Comparison of ENCODE assay signal across 9 cellular contexts in the genomic region with DNA sequence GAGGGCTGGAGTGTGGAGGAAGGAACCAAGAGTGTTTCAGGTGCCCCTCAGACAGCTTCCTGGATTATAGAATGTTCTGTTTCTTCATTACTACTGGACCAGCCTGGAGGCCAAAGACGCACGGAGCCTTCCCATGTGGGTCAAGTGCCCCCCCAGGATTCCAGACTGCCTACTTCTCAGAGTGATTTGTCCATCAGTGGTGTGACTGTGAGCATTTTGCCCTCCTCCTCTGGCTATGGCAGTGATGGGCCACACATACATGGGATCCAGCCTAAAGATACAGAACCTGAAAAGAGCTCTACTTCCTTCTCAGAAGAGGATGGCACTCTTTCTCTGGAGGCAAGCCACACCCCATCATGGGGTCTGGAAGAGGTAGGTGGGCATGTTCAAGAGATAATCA.
DNase-seq lines count a peak whose midpoint lies in the region; ATAC-seq and TF ChIP-seq lines count a peak whose summit lies in the region.
"Had no signal": no experiment of that assay in that cellular context is flagged by ENCODE, and none has a peak within 500 bp of the region (broad histone marks: within the 10 kb centered on the region; RNA-seq: fewer than 3 reads in every experiment).

No MANE protein-coding gene starts in this region.

- H3K27me3 ChIP-seq in layer of hippocampus (ENCODE audit: control insufficient read depth, insufficient read depth, low read length) = no peaks in the 10 kb centered on the region
- no peaks in the 10 kb centered on the region for H3K27me3 ChIP-seq in transverse colon

- no peak for TF ChIP-seq EP300 in transverse colon (IDR thresholded peaks at IDR 0.05; ENCODE audit: low read depth)

- intact Hi-C loops in activated CD8-positive, alpha-beta T cell treated with anti-CD3 and anti-CD28 coated beads for 36 hours (cut with micrococcal nuclease) = no loop called here
- intact Hi-C loops in activated T-helper 1 cell treated with anti-CD3 and anti-CD28 coated beads, Interleukin-12 subunit alpha, Interleukin-12 subunit beta, Interleukin-2, Interleukin-4 antibody, amounts not matched to agents 30 ng/mL and 10 ng/mL and 1 ng/mL, durations not matched to agents 14 hours and 24 hours and 36 hours (cut with micrococcal nuclease) = loop anchor here (1.0 kb wide), 1 partner anchor 11 kb away; no protein-coding TSS in a partner anchor
- intact Hi-C loops in transverse colon (cut with DNase I; ENCODE audit: low total_unique reads) = loop anchor here (5.0 kb wide), 1 partner anchor 162 kb away; no protein-coding TSS in a partner anchor

- H3K4me1 ChIP-seq in transverse colon = peaks cover 4 to 59% (median 27%) of the 10 kb centered on the region in 4 donors

- in situ Hi-C loops in transverse colon (cut with MboI; ENCODE audit: low pct_ligation_motif_present in 1 of 4, low pct_unique_long_range_greater_than_20kb in 1 of 4, low sequenced_read_pairs in 3 of 4) = loop anchor here in 3 of 4 donors (10.0 kb wide), 2 partner anchors 75 to 165 kb away; no protein-coding TSS in a partner anchor

- H3K27ac ChIP-seq in layer of hippocampus (ENCODE audit: low read depth, low read length) = peak overlapping the region; percentile 49
- peak overlapping the region; percentile 78 to 88 (median 84) for H3K27ac ChIP-seq in transverse colon

- H3K36me3 ChIP-seq in transverse colon = no peaks in the 10 kb centered on the region

- POLR2A ChIA-PET in activated CD8-positive, alpha-beta T cell treated with anti-CD3 and anti-CD28 coated beads for 36 hours (lab: Charles Lee) = interaction anchor here (1.4 kb wide), 1 partner anchor 76 kb away, joined by 3 read pairs; no protein-coding TSS in a partner anchor
- POLR2A ChIA-PET in activated CD8-positive, alpha-beta T cell treated with anti-CD3 and anti-CD28 coated beads, Interleukin-2, amount 10 ng/mL, durations not matched to agents 7 days and 5 days (lab: Charles Lee) = interaction anchor here (0.6 to 1.3 kb wide), 2 partner anchors 11 to 77 kb away, joined by 3 read pairs; no protein-coding TSS in a partner anchor

- peak overlapping the region; percentile 74 for H3K27ac Mint-ChIP-seq in activated CD8-positive, alpha-beta T cell treated with anti-CD3 and anti-CD28 coated beads for 36 hours
- H3K27ac Mint-ChIP-seq in activated CD8-positive, alpha-beta T cell treated with anti-CD3 and anti-CD28 coated beads, Interleukin-2, amount 10 ng/mL, durations not matched to agents 7 days and 5 days = no peak overlapping the region
- H3K27ac Mint-ChIP-seq in activated T-helper 1 cell treated with anti-CD3 and anti-CD28 coated beads, Interleukin-12 subunit alpha, Interleukin-12 subunit beta, Interleukin-2, Interleukin-4 antibody, amounts not matched to agents 30 ng/mL and 10 ng/mL and 1 ng/mL, durations not matched to agents 14 hours and 24 hours and 36 hours = peak overlapping the region; percentile 49

- 60% methylated on average over 2 of the region's 2 CpGs; no CpG with 5 or more reads in 1 of the 2 donors for WGBS in transverse colon (ENCODE audit: low coverage in 1 of 2), 2 donors

- H3K9me3 Mint-ChIP-seq in activated CD8-positive, alpha-beta T cell treated with anti-CD3 and anti-CD28 coated beads for 36 hours = no peaks in the 10 kb centered on the region
- no peaks in the 10 kb centered on the region for H3K9me3 Mint-ChIP-seq in activated CD8-positive, alpha-beta T cell treated with anti-CD3 and anti-CD28 coated beads, Interleukin-2, amount 10 ng/mL, durations not matched to agents 7 days and 5 days (ENCODE audit: insufficient read depth)
- H3K9me3 Mint-ChIP-seq in activated T-helper 1 cell treated with anti-CD3 and anti-CD28 coated beads, Interleukin-12 subunit alpha, Interleukin-12 subunit beta, Interleukin-2, Interleukin-4 antibody, amounts not matched to agents 30 ng/mL and 10 ng/mL and 1 ng/mL, durations not matched to agents 14 hours and 24 hours and 36 hours = no peaks in the 10 kb centered on the region

- H3K4me3 ChIP-seq in transverse colon = no peak overlapping the region

- TF ChIP-seq POLR2A in transverse colon (IDR thresholded peaks at IDR 0.05) = no peak

- ATAC-seq in activated CD8-positive, alpha-beta T cell treated with anti-CD3 and anti-CD28 coated beads for 36 hours = no peak
- no peak for ATAC-seq in activated CD8-positive, alpha-beta T cell treated with anti-CD3 and anti-CD28 coated beads, Interleukin-2, amount 10 ng/mL, durations not matched to agents 7 days and 5 days
- no peak for ATAC-seq in HG02884 (IDR thresholded peaks at IDR 0.05; ENCODE audit: unreplicated experiment)
- ATAC-seq: HCT116 had no signal

- H3K4me1 Mint-ChIP-seq in activated CD8-positive, alpha-beta T cell treated with anti-CD3 and anti-CD28 coated beads for 36 hours (ENCODE audit: low read depth) = peaks cover 74% of the 10 kb centered on the region
- peaks cover 44% of the 10 kb centered on the region for H3K4me1 Mint-ChIP-seq in activated CD8-positive, alpha-beta T cell treated with anti-CD3 and anti-CD28 coated beads, Interleukin-2, amount 10 ng/mL, durations not matched to agents 7 days and 5 days (ENCODE audit: low read depth)
- peaks cover 77% of the 10 kb centered on the region for H3K4me1 Mint-ChIP-seq in activated T-helper 1 cell treated with anti-CD3 and anti-CD28 coated beads, Interleukin-12 subunit alpha, Interleukin-12 subunit beta, Interleukin-2, Interleukin-4 antibody, amounts not matched to agents 30 ng/mL and 10 ng/mL and 1 ng/mL, durations not matched to agents 14 hours and 24 hours and 36 hours (ENCODE audit: low read depth)

- no peaks in the 10 kb centered on the region for H3K9me3 ChIP-seq in transverse colon

- CTCF ChIA-PET in activated CD8-positive, alpha-beta T cell treated with anti-CD3 and anti-CD28 coated beads for 36 hours (lab: Charles Lee) = interaction anchor here (0.8 to 2.3 kb wide), 8 partner anchors 9 to 171 kb away, joined by 3 to 14 read pairs (median 4); no protein-coding TSS in a partner anchor
- CTCF ChIA-PET in activated CD8-positive, alpha-beta T cell treated with anti-CD3 and anti-CD28 coated beads, Interleukin-2, amount 10 ng/mL, durations not matched to agents 7 days and 5 days (lab: Charles Lee) = interaction anchor here (0.9 to 18.6 kb wide), 7 partner anchors 9 to 170 kb away, joined by 3 to 517 read pairs (median 5); no protein-coding TSS in a partner anchor

- H3K36me3 Mint-ChIP-seq in activated CD8-positive, alpha-beta T cell treated with anti-CD3 and anti-CD28 coated beads for 36 hours (ENCODE audit: low read depth) = peaks cover 18% of the 10 kb centered on the region
- H3K36me3 Mint-ChIP-seq in activated CD8-positive, alpha-beta T cell treated with anti-CD3 and anti-CD28 coated beads, Interleukin-2, amount 10 ng/mL, durations not matched to agents 7 days and 5 days (ENCODE audit: low read depth) = peaks cover 31% of the 10 kb centered on the region
- H3K36me3 Mint-ChIP-seq in activated T-helper 1 cell treated with anti-CD3 and anti-CD28 coated beads, Interleukin-12 subunit alpha, Interleukin-12 subunit beta, Interleukin-2, Interleukin-4 antibody, amounts not matched to agents 30 ng/mL and 10 ng/mL and 1 ng/mL, durations not matched to agents 14 hours and 24 hours and 36 hours (ENCODE audit: low read depth) = peaks cover 9% of the 10 kb centered on the region

- H3K4me3 Mint-ChIP-seq in activated CD8-positive, alpha-beta T cell treated with anti-CD3 and anti-CD28 coated beads for 36 hours = no peak overlapping the region
- H3K4me3 Mint-ChIP-seq in activated CD8-positive, alpha-beta T cell treated with anti-CD3 and anti-CD28 coated beads, Interleukin-2, amount 10 ng/mL, durations not matched to agents 7 days and 5 days = no peak overlapping the region
- no peak overlapping the region for H3K4me3 Mint-ChIP-seq in activated T-helper 1 cell treated with anti-CD3 and anti-CD28 coated beads, Interleukin-12 subunit alpha, Interleukin-12 subunit beta, Interleukin-2, Interleukin-4 antibody, amounts not matched to agents 30 ng/mL and 10 ng/mL and 1 ng/mL, durations not matched to agents 14 hours and 24 hours and 36 hours

- no peaks in the 10 kb centered on the region for H3K27me3 Mint-ChIP-seq in activated CD8-positive, alpha-beta T cell treated with anti-CD3 and anti-CD28 coated beads for 36 hours
- H3K27me3 Mint-ChIP-seq in activated CD8-positive, alpha-beta T cell treated with anti-CD3 and anti-CD28 coated beads, Interleukin-2, amount 10 ng/mL, durations not matched to agents 7 days and 5 days (ENCODE audit: low read depth) = no peaks in the 10 kb centered on the region
- H3K27me3 Mint-ChIP-seq in activated T-helper 1 cell treated with anti-CD3 and anti-CD28 coated beads, Interleukin-12 subunit alpha, Interleukin-12 subunit beta, Interleukin-2, Interleukin-4 antibody, amounts not matched to agents 30 ng/mL and 10 ng/mL and 1 ng/mL, durations not matched to agents 14 hours and 24 hours and 36 hours (ENCODE audit: insufficient read depth) = no peaks in the 10 kb centered on the region

- no peak for DNase-seq in activated CD8-positive, alpha-beta T cell treated with anti-CD3 and anti-CD28 coated beads for 36 hours
- no peak for DNase-seq in activated CD8-positive, alpha-beta T cell treated with anti-CD3 and anti-CD28 coated beads, Interleukin-2, amount 10 ng/mL, durations not matched to agents 7 days and 5 days
- no peak for DNase-seq in activated T-helper 1 cell treated with anti-CD3 and anti-CD28 coated beads, Interleukin-12 subunit alpha, Interleukin-12 subunit beta, Interleukin-2, Interleukin-4 antibody, amounts not matched to agents 30 ng/mL and 10 ng/mL and 1 ng/mL, durations not matched to agents 14 hours and 24 hours and 36 hours (ENCODE audit: low spot score)
- no peak for DNase-seq in transverse colon
- no peak for DNase-seq in NK-92 (lab: John Stamatoyannopoulos, UW; ENCODE audit: unreplicated experiment)
- DNase-seq in MV-4-11 (lab: John Stamatoyannopoulos, UW) = no peak

- no peak for TF ChIP-seq CTCF in activated CD8-positive, alpha-beta T cell treated with anti-CD3 and anti-CD28 coated beads for 36 hours (IDR thresholded peaks at IDR 0.05)
- TF ChIP-seq CTCF in transverse colon (IDR thresholded peaks at IDR 0.05) = no peak
